ENCODE assay signal across 17 cellular contexts in genomic region chr15:47715402-47715801, GRCh38. TPM values are rescaled to one million over a fixed set of nuclear protein-coding genes. Genes with fewer than 3 reads are reported as not detected.
DNase-seq lines count a peak whose midpoint lies in the region; TF ChIP-seq lines count a peak whose summit lies in the region.
"Had no signal": no experiment of that assay in that cellular context is flagged by ENCODE, and none has a peak within 500 bp of the region (broad histone marks: within the 10 kb centered on the region; RNA-seq: fewer than 3 reads in every experiment).

No MANE protein-coding gene starts in this region.

- H3K79me2 ChIP-seq in osteoblast (ENCODE audit: insufficient read depth, low read length): no peaks in the 10 kb centered on the region

- DNase-seq in NCI-H82 (lab: John Stamatoyannopoulos, UW) (peak; percentile 20), NCI-H82 treated with DMSO at 0.1 percent for 48 hours (lab: John Stamatoyannopoulos, UW; ENCODE audit: unreplicated experiment) (no peak), osteoblast (ENCODE audit: insufficient read length, low spot score, missing footprints) (peak; percentile 62), iPS-NIHi7 (ENCODE audit: extremely low spot score) (no peak), dermis blood vessel endothelial cell (no peak), HUDEP-2 (lab: John Stamatoyannopoulos, UW; ENCODE audit: unreplicated experiment in 76 of 76) (no peak), nucleus accumbens (lab: John Stamatoyannopoulos, UW) (no peak)
- DNase-seq: 8988T; CD8-positive, alpha-beta T cell; DMS79 treated with DMSO at 0.1 percent for 48 hours; NCI-H1417; NCI-H187 treated with DMSO at 0.1 percent for 48 hours; NCI-H526 treated with DMSO at 0.1 percent for 48 hours; NK-92 treated with Interleukin-12 subunit alpha and Interleukin-12 subunit beta, amount 100 ng/mL, for 24 hours had no signal

- no peak overlapping the region for H2AFZ ChIP-seq in osteoblast (ENCODE audit: low read length)

- H3K4me1 ChIP-seq in osteoblast (ENCODE audit: insufficient read depth, low read length): peaks cover 10% of the 10 kb centered on the region

- no peaks in the 10 kb centered on the region for H4K20me1 ChIP-seq in osteoblast (ENCODE audit: insufficient read depth, low read length)

- TF ChIP-seq CTCF in osteoblast (IDR thresholded peaks at IDR 0.05; ENCODE audit: extremely low read depth, low read depth, low read length): no peak

- H3K27ac ChIP-seq in layer of hippocampus (ENCODE audit: low read depth, low read length) (peak overlapping the region; percentile 67), osteoblast (ENCODE audit: low read depth, low read length) (no peak overlapping the region)

- no peaks in the 10 kb centered on the region for H3K27me3 ChIP-seq in layer of hippocampus (ENCODE audit: control insufficient read depth, insufficient read depth, low read length)
- peaks cover 54% of the 10 kb centered on the region for H3K27me3 ChIP-seq in osteoblast (ENCODE audit: insufficient read depth, low read length)

- no peaks in the 10 kb centered on the region for H3K36me3 ChIP-seq in osteoblast (ENCODE audit: insufficient read depth, low read length)
- H3K36me3 ChIP-seq: HAP-1 had no signal

- H3K4me2 ChIP-seq in osteoblast (ENCODE audit: insufficient read depth, low read length): no peak overlapping the region

- no peaks in the 10 kb centered on the region for H3K9me3 ChIP-seq in osteoblast (ENCODE audit: low read depth, low read length)
- H3K9me3 ChIP-seq: HAP-1 had no signal

- no peak overlapping the region for H3K4me3 ChIP-seq in osteoblast (ENCODE audit: insufficient read depth, low read length)
- H3K4me3 ChIP-seq: HAP-1 had no signal

RNA-seq across cellular contexts. Expression of gene SEMA6D, which starts 1.9 kb away (rescaled TPM):
- total RNA-seq in osteoblast (8.0 and 16.2 TPM in 2 replicates), dermis blood vessel endothelial cell (2.9 and 3.9 TPM in 2 replicates)
- total RNA-seq: CD8-positive, alpha-beta T cell; OCI-LY7 had no signal

Comparison
In these comparisons a context has a peak if more than half of its experiments do, and no peak if none do; other contexts are left out.
1. DNase-seq: peak in NCI-H82 (single experiment) and osteoblast (single experiment); none in NCI-H82 treated with DMSO at 0.1 percent for 48 hours (single experiment), iPS-NIHi7 (single experiment), dermis blood vessel endothelial cell (single experiment), HUDEP-2 (0 of 76) and nucleus accumbens (0 of 56).